In the genomic region with DNA sequence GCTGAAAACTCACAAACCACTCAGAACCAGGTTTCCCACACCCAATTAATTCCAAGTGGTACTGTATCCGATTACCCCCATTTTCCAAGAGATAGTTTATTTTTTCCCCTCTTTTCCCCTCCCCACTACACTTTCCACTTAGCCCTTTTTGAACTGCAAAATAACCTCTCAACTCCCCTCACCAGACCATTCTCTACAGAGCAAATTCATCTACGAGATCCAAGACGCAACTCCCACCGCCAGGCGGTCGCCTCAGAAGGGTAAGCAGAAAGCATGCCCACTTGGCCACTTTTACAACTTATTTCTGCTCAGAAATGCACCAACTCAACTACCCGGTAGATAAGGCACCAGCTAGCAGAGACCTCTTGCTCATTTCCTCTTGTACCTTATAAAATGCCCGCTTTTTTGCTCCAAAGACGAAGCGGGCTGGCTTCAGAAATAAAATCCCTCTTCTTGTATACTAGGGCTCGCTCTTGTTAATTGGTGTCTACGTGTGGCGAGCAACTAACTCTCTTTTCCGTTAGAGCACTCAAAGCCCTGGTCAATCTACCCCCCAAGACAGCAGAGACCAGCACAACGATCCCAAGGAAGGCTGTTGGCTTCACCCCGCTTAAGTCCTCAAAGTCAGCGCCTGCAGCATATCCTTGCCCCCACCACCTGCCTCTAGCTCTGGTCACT, we compare ENCODE assay signal across 8 cellular contexts. TPM values are rescaled to one million over a fixed set of nuclear protein-coding genes. Genes with fewer than 3 reads are reported as not detected.
A peak's percentile ranks its signal among the peaks of the same experiment; 100 is the strongest.
DNase-seq lines count a peak whose midpoint lies in the region; ATAC-seq and TF ChIP-seq lines count a peak whose summit lies in the region.

No MANE protein-coding gene starts in this region.

- no peak overlapping the region for H3K4me3 Mint-ChIP-seq in neural crest cell

- peaks cover 13% of the 10 kb centered on the region for H3K4me1 Mint-ChIP-seq in neural crest cell

- H3K9me3 Mint-ChIP-seq in neural crest cell = no peaks in the 10 kb centered on the region

- no peaks in the 10 kb centered on the region for H3K36me3 Mint-ChIP-seq in neural crest cell (ENCODE audit: low read depth)

- TF ChIP-seq CTCF in neural crest cell (conservative IDR thresholded peaks at IDR 0.05) = peak; percentile 61

- WGBS in esophagus, 2 donors = 0% methylated on average over 17 of the region's 17 CpGs
- whole genome bisulfite sequencing in urinary bladder = under 1% methylated on average over 17 of the region's 17 CpGs

- H3K27ac Mint-ChIP-seq in neural crest cell (ENCODE audit: unreplicated experiment) = no peak overlapping the region

- peak; percentile 36 for DNase-seq in D341Med (ENCODE audit: low spot score)
- peak; percentile 10 for DNase-seq in MG63
- DNase-seq in activated CD4-positive, alpha-beta T cell treated with anti-CD3 and anti-CD28 coated beads, Interleukin-2, amount 50 U/mL, for 4 hours = peak; percentile 4 to 12
- peak; percentile 45 for DNase-seq in neural crest cell (ENCODE audit: low read depth, low spot score)
- DNase-seq in kidney tubule cell (ENCODE audit: low spot score) = no peak

- no peaks in the 10 kb centered on the region for H3K4me1 ChIP-seq in esophagus (ENCODE audit: control insufficient read depth in 2 of 2, insufficient read depth in 2 of 2, low read length in 1 of 2)
- no peaks in the 10 kb centered on the region for H3K4me1 ChIP-seq in urinary bladder (ENCODE audit: insufficient read depth)

- no peaks in the 10 kb centered on the region for H3K27me3 Mint-ChIP-seq in neural crest cell (ENCODE audit: low read depth)

- H3K27ac ChIP-seq in esophagus (ENCODE audit: low read depth in 2 of 2, low read length in 1 of 2) (peak overlapping the region; percentile 95 to 97), urinary bladder (ENCODE audit: low read depth) (peak overlapping the region; percentile 96)

- ATAC-seq in GM21515 (IDR thresholded peaks at IDR 0.05; ENCODE audit: unreplicated experiment) = peak; percentile 5

- no peaks in the 10 kb centered on the region for H3K9me3 ChIP-seq in MG63
- H3K9me3 ChIP-seq in esophagus (ENCODE audit: control insufficient read depth in 2 of 2, insufficient read depth in 1 of 2, low read depth in 1 of 2, low read length in 1 of 2) = no peaks in the 10 kb centered on the region

- H3K27me3 ChIP-seq in MG63 (no peaks in the 10 kb centered on the region), esophagus (ENCODE audit: control insufficient read depth in 1 of 2, insufficient read depth in 2 of 2, low read length in 2 of 2) (no peaks in the 10 kb centered on the region)

- no peaks in the 10 kb centered on the region for H3K36me3 ChIP-seq in MG63
- H3K36me3 ChIP-seq in esophagus (ENCODE audit: control insufficient read depth in 2 of 2, insufficient read depth in 2 of 2, low read length in 1 of 2) = no peaks in the 10 kb centered on the region
- no peaks in the 10 kb centered on the region for H3K36me3 ChIP-seq in urinary bladder (ENCODE audit: insufficient read depth)

- peak overlapping the region; percentile 88 for H3K4me3 ChIP-seq in MG63
- peak overlapping the region; percentile 75 to 89 for H3K4me3 ChIP-seq in esophagus (ENCODE audit: low read depth in 1 of 2, low read length in 2 of 2)
- peak overlapping the region; percentile 83 for H3K4me3 ChIP-seq in urinary bladder (ENCODE audit: low read depth, low read length)

RNA-seq across cellular contexts. Expression of a gene that starts 0.9 kb away (rescaled TPM):
- 41.9 and 52.3 TPM in 2 replicates for total RNA-seq in MG63 (2014; rRNA removed; shearing (Covaris generic); ENCODE audit: low replicate concordance)
- 10 to 100 TPM; 17.1 to 29.7 TPM for polyA plus RNA-seq in esophagus
- 43.1 and 46.8 TPM in 2 replicates for total RNA-seq in neural crest cell
- 111 TPM for total RNA-seq in urinary bladder
- polyA plus RNA-seq in urinary bladder = 34.3 TPM
